Comparison of ENCODE assay signal across 29 cellular contexts in the genomic region with DNA sequence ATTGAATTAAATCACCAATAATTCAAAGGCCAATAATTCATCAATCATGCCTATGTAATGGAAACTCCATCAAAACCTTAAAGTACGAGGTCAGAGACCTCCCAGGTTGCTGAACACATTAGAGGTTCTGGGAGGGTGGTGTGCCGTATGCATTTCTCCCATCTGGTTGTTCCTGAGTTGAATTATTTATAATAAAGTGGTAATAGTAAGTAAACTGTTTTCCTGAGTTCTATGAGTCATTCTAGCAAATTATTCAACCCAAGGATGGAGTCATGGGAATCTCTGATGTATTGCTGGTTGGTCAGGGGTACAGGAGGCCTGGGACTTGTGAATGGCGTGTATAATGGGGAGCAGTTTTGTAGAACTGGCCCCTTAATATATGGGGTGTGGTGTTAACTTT.
"Had no signal": no experiment of that assay in that cellular context is flagged by ENCODE, and none has a peak within 500 bp of the region (broad histone marks: within the 10 kb centered on the region; RNA-seq: fewer than 3 reads in every experiment).

No MANE protein-coding gene starts in this region.

- H3K27me3 Mint-ChIP-seq: activated B cell treated with CpG ODN at 0.5 μM for 24 hours; activated naive CD8-positive, alpha-beta T cell treated with anti-CD3 and anti-CD28 coated beads, Interleukin-2, amount 50 U/mL, for 24 hours had no signal

- H3K9me3 ChIP-seq: adrenal gland, body of pancreas had no signal

- DNase-seq: activated B cell treated with CpG ODN at 0.5 μM for 24 hours; activated CD4-positive, alpha-beta T cell treated with anti-CD3 and anti-CD28 coated beads for 48 hours; activated CD4-positive, alpha-beta T cell treated with anti-CD3 and anti-CD28 coated beads, Interleukin-2, amount 50 U/mL, for 1 hour; activated CD4-positive, alpha-beta T cell treated with anti-CD3 and anti-CD28 coated beads, Interleukin-2, amount 50 U/mL, for 48 hours; activated CD8-positive, alpha-beta memory T cell treated with anti-CD3 and anti-CD28 coated beads for 24 hours; activated CD8-positive, alpha-beta T cell treated with anti-CD3 and anti-CD28 coated beads for 36 hours; activated effector memory CD4-positive, alpha-beta T cell treated with Interleukin-2 at 50 U/mL for 16 hours; activated naive CD4-positive, alpha-beta T cell treated with anti-CD3 and anti-CD28 coated beads for 36 hours; activated naive CD8-positive, alpha-beta T cell treated with anti-CD3 and anti-CD28 coated beads for 36 hours; activated naive CD8-positive, alpha-beta T cell treated with anti-CD3 and anti-CD28 coated beads, Interleukin-2, amount 50 U/mL, for 24 hours; activated T-cell treated with anti-CD3 and anti-CD28 coated beads, Interleukin-2, amount 50 U/mL, for 4 hours; adrenal gland; amygdala; aorta; body of pancreas; caudate nucleus; cortex of kidney; dermis blood vessel endothelial cell; effector CD4-positive, alpha-beta T cell; effector memory CD8-positive, alpha-beta T cell; foreskin fibroblast; heart right ventricle; T-helper 1 cell; T-helper 17 cell; T1000; WERI-Rb-1 had no signal

- H3K36me3 Mint-ChIP-seq: activated naive CD4-positive, alpha-beta T cell treated with anti-CD3 and anti-CD28 coated beads, Interleukin-2, amount 50 U/mL, for 24 hours; activated naive CD8-positive, alpha-beta T cell treated with anti-CD3 and anti-CD28 coated beads for 36 hours had no signal

- H3K27me3 ChIP-seq: adrenal gland, body of pancreas, heart right ventricle had no signal

- H3K36me3 ChIP-seq: adrenal gland, heart right ventricle, WERI-Rb-1 had no signal

- H3K27ac ChIP-seq: adrenal gland, body of pancreas, heart right ventricle, WERI-Rb-1 had no signal

- H3K9me3 Mint-ChIP-seq: activated CD8-positive, alpha-beta T cell treated with anti-CD3 and anti-CD28 coated beads for 36 hours; activated naive CD4-positive, alpha-beta T cell treated with anti-CD3 and anti-CD28 coated beads for 36 hours; activated naive CD8-positive, alpha-beta T cell treated with anti-CD3 and anti-CD28 coated beads for 36 hours; activated naive CD8-positive, alpha-beta T cell treated with anti-CD3 and anti-CD28 coated beads, Interleukin-2, amount 50 U/mL, for 24 hours; activated T-cell treated with anti-CD3 and anti-CD28 coated beads, Interleukin-2, amount 50 U/mL, for 4 hours; activated T-helper 17 cell treated with anti-CD3 and anti-CD28 coated beads, Interleukin-2, amount 50 U/mL, for 72 hours; effector memory CD8-positive, alpha-beta T cell; T-helper 2 cell treated with Interferon-gamma antibody and Interleukin-4, amounts not matched to agents 5 μg/mL and 100 μg/mL, for 36 hours had no signal

- H3K4me1 Mint-ChIP-seq: activated B cell treated with CpG ODN at 0.5 μM for 24 hours; activated naive CD4-positive, alpha-beta T cell treated with anti-CD3 and anti-CD28 coated beads, Interleukin-2, amount 50 U/mL, for 24 hours; activated naive CD8-positive, alpha-beta T cell treated with anti-CD3 and anti-CD28 coated beads for 36 hours; activated naive CD8-positive, alpha-beta T cell treated with anti-CD3 and anti-CD28 coated beads, Interleukin-2, amount 50 U/mL, for 24 hours; activated T-helper 17 cell treated with anti-CD3 and anti-CD28 coated beads, Interleukin-2, amount 50 U/mL, for 72 hours; T-helper 17 cell had no signal

- H3K4me3 Mint-ChIP-seq: activated B cell treated with CpG ODN at 0.5 μM for 24 hours; activated CD8-positive, alpha-beta T cell treated with anti-CD3 and anti-CD28 coated beads for 36 hours; activated naive CD4-positive, alpha-beta T cell treated with anti-CD3 and anti-CD28 coated beads for 36 hours; activated naive CD4-positive, alpha-beta T cell treated with anti-CD3 and anti-CD28 coated beads, Interleukin-2, amount 50 U/mL, for 24 hours; activated naive CD8-positive, alpha-beta T cell treated with anti-CD3 and anti-CD28 coated beads for 36 hours; activated naive CD8-positive, alpha-beta T cell treated with anti-CD3 and anti-CD28 coated beads, Interleukin-2, amount 50 U/mL, for 24 hours; activated T-cell treated with anti-CD3 and anti-CD28 coated beads, Interleukin-2, amount 50 U/mL, for 4 hours; activated T-helper 17 cell treated with anti-CD3 and anti-CD28 coated beads, Interleukin-2, amount 50 U/mL, for 72 hours; effector memory CD8-positive, alpha-beta T cell; T-helper 17 cell; T-helper 2 cell treated with Interferon-gamma antibody and Interleukin-4, amounts not matched to agents 5 μg/mL and 100 μg/mL, for 36 hours had no signal

- H3K27ac Mint-ChIP-seq: activated B cell treated with CpG ODN at 0.5 μM for 24 hours; activated CD8-positive, alpha-beta T cell treated with anti-CD3 and anti-CD28 coated beads for 36 hours; activated naive CD4-positive, alpha-beta T cell treated with anti-CD3 and anti-CD28 coated beads for 36 hours; activated naive CD4-positive, alpha-beta T cell treated with anti-CD3 and anti-CD28 coated beads, Interleukin-2, amount 50 U/mL, for 24 hours; activated naive CD8-positive, alpha-beta T cell treated with anti-CD3 and anti-CD28 coated beads for 36 hours; activated naive CD8-positive, alpha-beta T cell treated with anti-CD3 and anti-CD28 coated beads, Interleukin-2, amount 50 U/mL, for 24 hours; activated T-helper 17 cell treated with anti-CD3 and anti-CD28 coated beads, Interleukin-2, amount 50 U/mL, for 72 hours; effector memory CD8-positive, alpha-beta T cell; T-helper 17 cell; T-helper 2 cell treated with Interferon-gamma antibody and Interleukin-4, amounts not matched to agents 5 μg/mL and 100 μg/mL, for 36 hours had no signal

- H3K4me3 ChIP-seq: adrenal gland, body of pancreas, heart right ventricle had no signal
